ENCODE assay signal across 13 cellular contexts in the genomic region with DNA sequence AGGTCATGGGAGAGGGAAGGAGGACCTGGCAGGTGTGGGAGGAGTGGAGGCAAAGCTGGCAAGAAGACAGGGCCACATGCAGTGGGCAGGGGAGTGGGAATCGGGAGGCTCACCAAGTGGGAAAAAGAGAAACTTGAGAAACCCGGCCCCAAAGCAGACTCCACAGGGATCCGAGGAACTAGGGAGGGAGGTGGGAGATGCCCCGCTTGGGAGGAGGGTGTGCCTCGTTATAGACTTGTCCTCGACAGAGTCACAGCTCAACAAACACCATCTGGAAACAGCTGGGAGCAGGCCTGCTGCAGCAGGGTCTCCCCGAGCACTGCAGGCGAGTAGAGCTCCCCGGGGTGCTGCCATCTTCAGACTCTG.
"Had no signal": no experiment of that assay in that cellular context is flagged by ENCODE, and none has a peak within 500 bp of the region (broad histone marks: within the 10 kb centered on the region; RNA-seq: fewer than 3 reads in every experiment).

No MANE protein-coding gene starts in this region.

- H3K27me3 Mint-ChIP-seq: activated B cell treated with CpG ODN at 0.5 μM for 24 hours; activated CD4-positive, alpha-beta T cell treated with anti-CD3 and anti-CD28 coated beads, Interleukin-2, amount 10 ng/mL, durations not matched to agents 24 days and 14 days had no signal

- H3K9me3 Mint-ChIP-seq: activated B cell treated with CpG ODN at 0.5 μM for 24 hours; activated CD4-positive, alpha-beta T cell treated with anti-CD3 and anti-CD28 coated beads, Interleukin-2, amount 10 ng/mL, durations not matched to agents 24 days and 14 days; T-helper 1 cell treated with Interleukin-12 subunit alpha and Interleukin-12 subunit beta and Interleukin-4 antibody, amounts not matched to agents 30 μg/mL and 1 μg/mL, for 36 hours had no signal

- DNase-seq: activated B cell treated with CpG ODN at 0.5 μM for 24 hours; activated CD4-positive, alpha-beta T cell treated with anti-CD3 and anti-CD28 coated beads, Interleukin-2, amount 10 ng/mL, durations not matched to agents 24 days and 14 days; activated gamma-delta T cell treated with Interleukin-2 at 50 U/mL for 16 hours; foreskin melanocyte; left lung; mesenchymal stem cell; nucleus accumbens; psoas muscle; stimulated activated CD4-positive, alpha-beta T cell treated with anti-CD3 and anti-CD28 coated beads, Interleukin-2, amount 100 ng/mL, for 48 hours; stimulated activated naive CD8-positive, alpha-beta T cell treated with anti-CD3 and anti-CD28 coated beads, Interleukin-15, Interleukin-2, amounts not matched to agents 100 U/mL and 50 U/mL, for 24 hours had no signal

- H3K27me3 ChIP-seq: heart left ventricle, left lung, suprapubic skin had no signal

- ATAC-seq: heart left ventricle; left lung; psoas muscle; stimulated activated naive CD8-positive, alpha-beta T cell treated with anti-CD3 and anti-CD28 coated beads, Interleukin-15, Interleukin-2, amounts not matched to agents 100 U/mL and 50 U/mL, for 24 hours had no signal

- H3K9me3 ChIP-seq: heart left ventricle, left lung, psoas muscle, suprapubic skin had no signal

- H3K27ac ChIP-seq: left lung, psoas muscle, suprapubic skin had no signal

- H3K27ac Mint-ChIP-seq: activated B cell treated with CpG ODN at 0.5 μM for 24 hours; activated CD4-positive, alpha-beta T cell treated with anti-CD3 and anti-CD28 coated beads, Interleukin-2, amount 10 ng/mL, durations not matched to agents 24 days and 14 days; T-helper 1 cell treated with Interleukin-12 subunit alpha and Interleukin-12 subunit beta and Interleukin-4 antibody, amounts not matched to agents 30 μg/mL and 1 μg/mL, for 36 hours had no signal

- H3K4me1 ChIP-seq: psoas muscle had no signal

- H3K4me3 ChIP-seq: heart left ventricle, left lung, psoas muscle, suprapubic skin had no signal

- H3K4me3 Mint-ChIP-seq: activated B cell treated with CpG ODN at 0.5 μM for 24 hours; activated CD4-positive, alpha-beta T cell treated with anti-CD3 and anti-CD28 coated beads, Interleukin-2, amount 10 ng/mL, durations not matched to agents 24 days and 14 days; T-helper 1 cell treated with Interleukin-12 subunit alpha and Interleukin-12 subunit beta and Interleukin-4 antibody, amounts not matched to agents 30 μg/mL and 1 μg/mL, for 36 hours had no signal
